20 cellular contexts compared by ENCODE assay signal in the genomic region with DNA sequence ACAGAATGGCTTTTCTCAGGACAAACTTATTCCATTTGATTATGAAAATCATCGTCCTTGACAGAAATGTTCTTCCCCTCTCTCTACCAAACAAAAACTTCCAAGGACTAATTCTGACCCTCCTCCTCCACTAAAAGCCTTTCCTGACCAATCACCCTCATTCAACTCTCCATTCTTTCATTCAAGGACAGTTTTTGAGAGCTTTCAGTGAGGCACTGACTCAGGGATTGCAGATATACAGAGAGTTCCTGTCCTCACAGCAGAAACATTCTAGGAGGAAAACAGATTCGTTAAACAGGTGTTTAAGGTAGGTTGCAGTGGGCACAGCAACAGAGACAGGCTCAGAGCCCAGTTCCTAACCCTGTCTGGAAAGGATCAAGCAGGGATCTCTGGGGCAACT. TPM values are rescaled to one million over a fixed set of nuclear protein-coding genes. Genes with fewer than 3 reads are reported as not detected.
DNase-seq lines count a peak whose midpoint lies in the region; TF ChIP-seq lines count a peak whose summit lies in the region.
"Had no signal": no experiment of that assay in that cellular context is flagged by ENCODE, and none has a peak within 500 bp of the region (broad histone marks: within the 10 kb centered on the region; RNA-seq: fewer than 3 reads in every experiment).

No MANE protein-coding gene starts in this region.

- H3K27ac ChIP-seq in testis, result peak overlapping the region in 1 of 2 donors; percentile 93
- no peak overlapping the region for H3K27ac ChIP-seq in RWPE1
- H3K27ac ChIP-seq: parathyroid adenoma had no signal

- H3K27me3 Mint-ChIP-seq in activated naive CD4-positive, alpha-beta T cell treated with anti-CD3 and anti-CD28 coated beads, Interleukin-2, amount 50 U/mL, for 24 hours, result peaks cover 3% of the 10 kb centered on the region
- peaks cover 27% of the 10 kb centered on the region for H3K27me3 Mint-ChIP-seq in endothelial cell (ENCODE audit: unreplicated experiment)

- H3K9me3 ChIP-seq in Loucy (ENCODE audit: insufficient read depth, low read depth, low read length) (no peaks in the 10 kb centered on the region), testis (no peaks in the 10 kb centered on the region)

- H2AFZ ChIP-seq in Loucy (ENCODE audit: low read length), result peak overlapping the region; percentile 57
- H2AFZ ChIP-seq: parathyroid adenoma had no signal

- no peak for TF ChIP-seq POLR2A in testis (IDR thresholded peaks at IDR 0.05)

- no peaks in the 10 kb centered on the region for H3K79me2 ChIP-seq in Loucy (ENCODE audit: insufficient read depth, low read length)
- H3K79me2 ChIP-seq: parathyroid adenoma had no signal

- peaks cover 51% of the 10 kb centered on the region for H3K4me1 Mint-ChIP-seq in activated naive CD4-positive, alpha-beta T cell treated with anti-CD3 and anti-CD28 coated beads, Interleukin-2, amount 50 U/mL, for 24 hours
- H3K4me1 Mint-ChIP-seq in endothelial cell (ENCODE audit: unreplicated experiment), result peaks cover 38% of the 10 kb centered on the region

- H3K27ac Mint-ChIP-seq in activated naive CD4-positive, alpha-beta T cell treated with anti-CD3 and anti-CD28 coated beads, Interleukin-2, amount 50 U/mL, for 24 hours, result no peak overlapping the region
- no peak overlapping the region for H3K27ac Mint-ChIP-seq in endothelial cell (ENCODE audit: unreplicated experiment)

- H3K27me3 ChIP-seq in Loucy (ENCODE audit: insufficient read depth, low read length, poor library complexity, severe bottlenecking) (no peaks in the 10 kb centered on the region), testis (no peaks in the 10 kb centered on the region)

- peak overlapping the region; percentile 5 for H3K4me3 Mint-ChIP-seq in activated naive CD4-positive, alpha-beta T cell treated with anti-CD3 and anti-CD28 coated beads, Interleukin-2, amount 50 U/mL, for 24 hours
- peak overlapping the region; percentile 18 for H3K4me3 Mint-ChIP-seq in endothelial cell (ENCODE audit: unreplicated experiment)

- 10 to 11% methylated on average over 2 of the region's 2 CpGs for WGBS in testis, 2 donors

- H3K9me2 ChIP-seq in Loucy (replicated peaks; ENCODE audit: low read depth, low read length), result no peaks in the 10 kb centered on the region

- H3K36me3 Mint-ChIP-seq in activated naive CD4-positive, alpha-beta T cell treated with anti-CD3 and anti-CD28 coated beads, Interleukin-2, amount 50 U/mL, for 24 hours, result peaks cover 3% of the 10 kb centered on the region
- H3K36me3 Mint-ChIP-seq in endothelial cell (ENCODE audit: low read depth, unreplicated experiment), result peaks cover 8% of the 10 kb centered on the region

- intact Hi-C loops in testis (cut with DNase I; ENCODE audit: low total_unique reads), result no loop called here

- POLR2A ChIA-PET in RWPE1 (lab: Yijun Ruan, JAX; ENCODE audit: low non-redundant PET), result no interaction called here

- no peaks in the 10 kb centered on the region for H4K20me1 ChIP-seq in Loucy (ENCODE audit: insufficient read depth, low read length, poor library complexity, severe bottlenecking)

- H3K9ac ChIP-seq in Loucy (ENCODE audit: low read depth, low read length, poor library complexity, severe bottlenecking), result no peak overlapping the region
- H3K9ac ChIP-seq: parathyroid adenoma had no signal

- peaks cover 35% of the 10 kb centered on the region for H3K4me1 ChIP-seq in Loucy (ENCODE audit: insufficient read depth, low read length, poor library complexity, severe bottlenecking)
- H3K4me1 ChIP-seq in testis, result peaks cover 8% of the 10 kb centered on the region
- H3K4me1 ChIP-seq: parathyroid adenoma had no signal

- H3K4me3 ChIP-seq in Loucy (ENCODE audit: low read length, poor library complexity, severe bottlenecking) (no peak overlapping the region), testis (peak overlapping the region; percentile 67 to 72)
- H3K4me3 ChIP-seq: GM12878 had no signal

- H3F3A ChIP-seq in Loucy (ENCODE audit: low read depth), result peaks cover 23% of the 10 kb centered on the region

- CTCF ChIA-PET in RWPE1 (lab: Yijun Ruan, JAX), result interaction anchor here (0.6 kb wide), 1 partner anchor 94 kb away, joined by 3 read pairs; no protein-coding TSS in a partner anchor

- TF ChIP-seq CTCF in Loucy (conservative IDR thresholded peaks at IDR 0.05; ENCODE audit: low read length) (no peak), endothelial cell (IDR thresholded peaks at IDR 0.05; ENCODE audit: unreplicated experiment) (no peak), testis (IDR thresholded peaks at IDR 0.05) (no peak), RWPE1 (conservative IDR thresholded peaks at IDR 0.05; ENCODE audit: low read depth) (no peak)

- no peak overlapping the region for H3K4me2 ChIP-seq in Loucy (ENCODE audit: low read depth, low read length, poor library complexity, severe bottlenecking)

- DNase-seq in activated naive CD4-positive, alpha-beta T cell treated with anti-CD3 and anti-CD28 coated beads, Interleukin-2, amount 50 U/mL, for 16 hours, result no peak
- DNase-seq in endothelial cell (ENCODE audit: low spot score) (no peak), testis (no peak), activated gamma-delta T cell (lab: John Stamatoyannopoulos, UW) (no peak), RWPE1 (ENCODE audit: low spot score) (no peak), DMS 273 (lab: John Stamatoyannopoulos, UW; ENCODE audit: unreplicated experiment) (no peak)
- DNase-seq: activated CD4-positive, CD25-positive, alpha-beta regulatory T cell; activated T-cell treated with anti-CD3 and anti-CD28 coated beads for 4 hours; AML-193; EL; NCI-H1436 treated with DMSO at 0.1 percent for 48 hours; NCI-H446; OCI-M1 had no signal

- no peaks in the 10 kb centered on the region for H3K36me3 ChIP-seq in Loucy (ENCODE audit: insufficient read depth, low read length)
- H3K36me3 ChIP-seq in testis (ENCODE audit: low read depth, missing control alignments), result no peaks in the 10 kb centered on the region

- H3K9me3 Mint-ChIP-seq in activated naive CD4-positive, alpha-beta T cell treated with anti-CD3 and anti-CD28 coated beads, Interleukin-2, amount 50 U/mL, for 24 hours, result no peaks in the 10 kb centered on the region
- H3K9me3 Mint-ChIP-seq in endothelial cell (ENCODE audit: unreplicated experiment), result no peaks in the 10 kb centered on the region

RNA-seq across cellular contexts. Expression of a gene that starts 41.5 kb away (rescaled TPM):
- total RNA-seq in endothelial cell (ENCODE audit: unreplicated experiment) (not detected), testis (not detected)
- not detected for polyA plus RNA-seq in testis (ENCODE audit: insufficient read depth, low read depth, low replicate concordance)
- total RNA-seq: dermis microvascular lymphatic vessel endothelial cell, fibroblast of lung, GM12878, temporal lobe had no signal
- polyA plus RNA-seq: fibroblast of lung, GM12878 had no signal

RNA-seq across cellular contexts. Expression of a gene that starts 49.5 kb away (rescaled TPM):
- not detected for total RNA-seq in endothelial cell (ENCODE audit: unreplicated experiment)
- total RNA-seq in testis, result not detected
- not detected for polyA plus RNA-seq in testis (ENCODE audit: insufficient read depth, low read depth, low replicate concordance)
- total RNA-seq: dermis microvascular lymphatic vessel endothelial cell, fibroblast of lung, GM12878, temporal lobe had no signal
- polyA plus RNA-seq: fibroblast of lung, GM12878 had no signal
